ENCODE assay signal across 14 cellular contexts in the genomic region with DNA sequence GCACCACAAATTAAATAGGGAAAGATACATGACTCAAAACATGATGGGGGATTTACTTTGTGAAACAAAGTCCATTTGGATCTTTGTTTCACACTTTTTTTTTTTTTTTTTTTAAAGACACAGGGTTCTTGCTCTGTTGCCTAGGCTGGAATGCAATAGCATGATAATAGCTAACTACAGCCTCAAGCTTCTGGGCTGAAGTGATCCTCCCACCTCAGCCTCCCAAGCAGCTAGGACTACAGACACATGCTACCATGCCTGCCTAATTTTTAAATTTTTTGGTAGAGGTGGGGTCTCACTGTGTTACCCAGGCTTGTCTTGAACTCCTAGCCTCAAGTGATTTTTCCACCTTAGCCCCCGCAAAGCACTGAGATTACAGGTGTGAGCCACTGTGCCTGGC.
DNase-seq lines count a peak whose midpoint lies in the region; ATAC-seq and TF ChIP-seq lines count a peak whose summit lies in the region.
"Had no signal": no experiment of that assay in that cellular context is flagged by ENCODE, and none has a peak within 500 bp of the region (broad histone marks: within the 10 kb centered on the region; RNA-seq: fewer than 3 reads in every experiment).

No MANE protein-coding gene starts in this region.

- intact Hi-C loops in activated CD4-positive, alpha-beta T cell treated with anti-CD3 and anti-CD28 coated beads for 36 hours (cut with DNase I, micrococcal nuclease), result no loop called here

- peaks cover 88% of the 10 kb centered on the region for H3K4me1 Mint-ChIP-seq in activated CD4-positive, alpha-beta T cell treated with anti-CD3 and anti-CD28 coated beads for 36 hours

- CTCF ChIA-PET in activated CD4-positive, alpha-beta T cell treated with anti-CD3 and anti-CD28 coated beads for 36 hours (lab: Charles Lee), result interaction anchor here (0.9 to 9.3 kb wide), 4 partner anchors 12 to 162 kb away, joined by 3 to 96 read pairs (median 4); no protein-coding TSS in a partner anchor

- no peak for TF ChIP-seq CTCF in coronary artery (IDR thresholded peaks at IDR 0.05)

- peak overlapping the region; percentile 69 for H3K27ac Mint-ChIP-seq in activated CD4-positive, alpha-beta T cell treated with anti-CD3 and anti-CD28 coated beads for 36 hours

- H3K9me3 ChIP-seq in adipocyte (ENCODE audit: control insufficient read depth, low read length) (no peaks in the 10 kb centered on the region), mucosa of rectum (ENCODE audit: control insufficient read depth in 2 of 2, low read length in 2 of 2) (no peaks in the 10 kb centered on the region)

- H3K36me3 Mint-ChIP-seq in activated CD4-positive, alpha-beta T cell treated with anti-CD3 and anti-CD28 coated beads for 36 hours (ENCODE audit: low read depth), result peaks cover 90% of the 10 kb centered on the region

- POLR2A ChIA-PET in activated CD4-positive, alpha-beta T cell treated with anti-CD3 and anti-CD28 coated beads for 36 hours (lab: Charles Lee), result no interaction called here

- DNase-seq in activated CD4-positive, alpha-beta T cell treated with anti-CD3 and anti-CD28 coated beads for 36 hours, result no peak
- DNase-seq in activated CD4-positive, alpha-beta T cell treated with anti-CD3 and anti-CD28 coated beads, Interleukin-2, amount 50 U/mL, for 4 hours, result no peak
- DNase-seq in HT-29 (ENCODE audit: low spot score), result peak; percentile 17
- no peak for DNase-seq in adipocyte (ENCODE audit: low read depth)
- no peak for DNase-seq in coronary artery (ENCODE audit: low spot score)
- no peak for DNase-seq in NCI-H2227 treated with DMSO at 0.1 percent for 48 hours (lab: John Stamatoyannopoulos, UW)
- no peak for DNase-seq in NCI-H2107 (lab: John Stamatoyannopoulos, UW)
- DNase-seq: aorta, dorsolateral prefrontal cortex, Kasumi-1, mesendoderm, NCI-H1694 treated with DMSO at 0.1 percent for 48 hours, NCI-H526 treated with DMSO at 0.1 percent for 48 hours had no signal

- no peaks in the 10 kb centered on the region for H3K27me3 Mint-ChIP-seq in activated CD4-positive, alpha-beta T cell treated with anti-CD3 and anti-CD28 coated beads for 36 hours

- H3K4me3 ChIP-seq in adipocyte (ENCODE audit: low read length) (peak overlapping the region; percentile 16), mucosa of rectum (ENCODE audit: low read length in 2 of 2) (peak overlapping the region; percentile 6 to 22), coronary artery (no peak overlapping the region)
- H3K4me3 ChIP-seq: dorsolateral prefrontal cortex had no signal

- peaks cover 83% of the 10 kb centered on the region for H3K4me1 ChIP-seq in adipocyte (ENCODE audit: control insufficient read depth, insufficient read depth, low read length)
- peaks cover 35 to 74% of the 10 kb centered on the region in 2 donors for H3K4me1 ChIP-seq in mucosa of rectum (ENCODE audit: control insufficient read depth in 2 of 2, insufficient read depth in 2 of 2, low read length in 2 of 2)

- ATAC-seq in activated CD4-positive, alpha-beta T cell treated with anti-CD3 and anti-CD28 coated beads for 36 hours, result no peak

- no peaks in the 10 kb centered on the region for H3K9me3 Mint-ChIP-seq in activated CD4-positive, alpha-beta T cell treated with anti-CD3 and anti-CD28 coated beads for 36 hours (ENCODE audit: low read depth)

- H3K27ac ChIP-seq in mucosa of rectum (ENCODE audit: low read depth in 2 of 2, low read length in 2 of 2) (peak overlapping the region in 1 of 2 donors; percentile 93), coronary artery (no peak overlapping the region)

- H3K4me3 Mint-ChIP-seq in activated CD4-positive, alpha-beta T cell treated with anti-CD3 and anti-CD28 coated beads for 36 hours, result no peak overlapping the region

- H3K36me3 ChIP-seq in adipocyte (ENCODE audit: control insufficient read depth, insufficient read depth, low read length, severe bottlenecking), result peaks cover 49% of the 10 kb centered on the region
- peaks cover 5 to 14% of the 10 kb centered on the region in 2 donors for H3K36me3 ChIP-seq in mucosa of rectum (ENCODE audit: control insufficient read depth in 2 of 2, insufficient read depth in 2 of 2, low read length in 2 of 2)

- no peaks in the 10 kb centered on the region for H3K27me3 ChIP-seq in adipocyte (replicated peaks; ENCODE audit: control insufficient read depth, insufficient read depth, low read length)
- H3K27me3 ChIP-seq in mucosa of rectum (ENCODE audit: control insufficient read depth in 2 of 2, insufficient read depth in 2 of 2, low read length in 2 of 2), result no peaks in the 10 kb centered on the region
- H3K27me3 ChIP-seq: dorsolateral prefrontal cortex had no signal

- no peak overlapping the region for H3K9ac ChIP-seq in adipocyte (ENCODE audit: low read length)
- H3K9ac ChIP-seq in mucosa of rectum (ENCODE audit: low read depth in 1 of 2, low read length in 2 of 2), result no peak overlapping the region
